9 cellular contexts compared by ENCODE assay signal in genomic region chr17:48441231-48441711, GRCh38. TPM values are rescaled to one million over a fixed set of nuclear protein-coding genes. Genes with fewer than 3 reads are reported as not detected.
A peak's percentile ranks its signal among the peaks of the same experiment; 100 is the strongest.
DNase-seq lines count a peak whose midpoint lies in the region; ATAC-seq and TF ChIP-seq lines count a peak whose summit lies in the region.
"Had no signal": no experiment of that assay in that cellular context is flagged by ENCODE, and none has a peak within 500 bp of the region (broad histone marks: within the 10 kb centered on the region; RNA-seq: fewer than 3 reads in every experiment).

No MANE protein-coding gene starts in this region.

- in situ Hi-C loops in KBM-7 (cut with MboI; ENCODE audit: low pct_unique_long_range_greater_than_20kb, low sequenced_read_pairs) = no loop called here

- H3K4me1 ChIP-seq in colonic mucosa = no peaks in the 10 kb centered on the region

- TF ChIP-seq CTCF in colonic mucosa (IDR thresholded peaks at IDR 0.05) = no peak

- DNase-seq in KBM-7 (peak; percentile 87), colonic mucosa (no peak), SHP77 (lab: John Stamatoyannopoulos, UW) (no peak), hippocampal formation (lab: John Stamatoyannopoulos, UW) (no peak), superior temporal gyrus (ENCODE audit: extremely low spot score) (no peak), NCI-H187 (lab: John Stamatoyannopoulos, UW) (no peak)

- intact Hi-C loops in colonic mucosa (cut with DNase I) = no loop called here

- no peaks in the 10 kb centered on the region for H3K36me3 ChIP-seq in colonic mucosa

- no peaks in the 10 kb centered on the region for H3K9me3 ChIP-seq in colonic mucosa

- peak overlapping the region; percentile 15 for H3K27ac ChIP-seq in colonic mucosa
- H3K27ac ChIP-seq: epithelial cell of prostate had no signal

- H3K4me3 ChIP-seq in colonic mucosa = no peak overlapping the region

- peak; percentile 77 for ATAC-seq in GM18502 (IDR thresholded peaks at IDR 0.05; ENCODE audit: poor library complexity, unreplicated experiment)
- ATAC-seq in GM21390 (IDR thresholded peaks at IDR 0.05; ENCODE audit: unreplicated experiment) = peak; percentile 70

- no peaks in the 10 kb centered on the region for H3K27me3 ChIP-seq in colonic mucosa

- H3K9ac ChIP-seq in colonic mucosa (ENCODE audit: low read depth in 2 of 2, low read length in 2 of 2) = no peak overlapping the region

RNA-seq across cellular contexts. Expression of gene SKAP1, which starts 11.3 kb away (rescaled TPM):
- 1 to 10 TPM; 1.2 to 2.1 TPM for total RNA-seq in colonic mucosa
